13 cellular contexts compared by ENCODE assay signal in genomic region chr17:41910701-41911391, GRCh38. TPM values are rescaled to one million over a fixed set of nuclear protein-coding genes. Genes with fewer than 3 reads are reported as not detected.
DNase-seq lines count a peak whose midpoint lies in the region; ATAC-seq and TF ChIP-seq lines count a peak whose summit lies in the region.
"Had no signal": no experiment of that assay in that cellular context is flagged by ENCODE, and none has a peak within 500 bp of the region (broad histone marks: within the 10 kb centered on the region; RNA-seq: fewer than 3 reads in every experiment).

No MANE protein-coding gene starts in this region.

- H3K9me3 ChIP-seq in SJSA1 (replicated peaks) (no peaks in the 10 kb centered on the region), neural progenitor cell (ENCODE audit: low read depth) (no peaks in the 10 kb centered on the region)

- ATAC-seq in activated T-helper 17 cell treated with anti-CD3 and anti-CD28 coated beads, Interleukin-2, amount 50 U/mL, for 72 hours (replicated peaks), result no peak
- ATAC-seq: right cardiac atrium, T-cell had no signal

- H4K20me1 ChIP-seq in neural progenitor cell (ENCODE audit: low read depth), result peaks cover 73% of the 10 kb centered on the region

- H3K36me3 ChIP-seq in SJSA1, result peaks cover 89% of the 10 kb centered on the region
- H3K36me3 ChIP-seq in neural progenitor cell, result no peaks in the 10 kb centered on the region

- DNase-seq in GM03348 (ENCODE audit: low spot score) (peak; percentile 94), SJSA1 (ENCODE audit: low read depth in 1 of 2, low spot score in 2 of 2) (peak; percentile 82 to 98), epithelial cell of proximal tubule (ENCODE audit: low read depth) (peak; percentile 72), skeletal muscle cell (ENCODE audit: low read depth) (peak; percentile 94), neural progenitor cell (ENCODE audit: low spot score) (no peak), NCI-H1694 treated with DMSO at 0.1 percent for 48 hours (lab: John Stamatoyannopoulos, UW) (no peak)
- DNase-seq in stimulated activated CD4-positive, alpha-beta T cell treated with anti-CD3 and anti-CD28 coated beads, Interleukin-4, amount 100 ng/mL, for 4 hours, result no peak
- DNase-seq: NCI-H1092, NCI-H774, right cardiac atrium, T-cell had no signal

- no peak overlapping the region for H3K4me3 ChIP-seq in SJSA1
- no peak overlapping the region for H3K4me3 ChIP-seq in epithelial cell of proximal tubule (ENCODE audit: low read depth, low read length)
- H3K4me3 ChIP-seq in skeletal muscle cell (ENCODE audit: low read depth, low read length), result no peak overlapping the region
- no peak overlapping the region for H3K4me3 ChIP-seq in neural progenitor cell

- H3K4me1 Mint-ChIP-seq in neural progenitor cell, result peaks cover 21% of the 10 kb centered on the region
- H3K4me1 Mint-ChIP-seq in activated T-helper 17 cell treated with anti-CD3 and anti-CD28 coated beads, Interleukin-2, amount 50 U/mL, for 72 hours, result peaks cover 14% of the 10 kb centered on the region

- peaks cover 6% of the 10 kb centered on the region for H3K27me3 Mint-ChIP-seq in neural progenitor cell (ENCODE audit: insufficient read depth, low read depth)
- H3K27me3 Mint-ChIP-seq in activated T-helper 17 cell treated with anti-CD3 and anti-CD28 coated beads, Interleukin-2, amount 50 U/mL, for 72 hours, result no peaks in the 10 kb centered on the region
- H3K27me3 Mint-ChIP-seq: memory B cell, T-cell had no signal

- no peaks in the 10 kb centered on the region for H3K27me3 ChIP-seq in SJSA1 (replicated peaks)
- no peaks in the 10 kb centered on the region for H3K27me3 ChIP-seq in neural progenitor cell

- peaks cover 63% of the 10 kb centered on the region for H3K79me2 ChIP-seq in neural progenitor cell (ENCODE audit: low read depth)

- peaks cover 55% of the 10 kb centered on the region for H3K36me3 Mint-ChIP-seq in neural progenitor cell
- peaks cover 85% of the 10 kb centered on the region for H3K36me3 Mint-ChIP-seq in activated T-helper 17 cell treated with anti-CD3 and anti-CD28 coated beads, Interleukin-2, amount 50 U/mL, for 72 hours (ENCODE audit: low read depth)

- H3K4me2 ChIP-seq in neural progenitor cell, result no peak overlapping the region

- no peaks in the 10 kb centered on the region for H3F3A ChIP-seq in neural progenitor cell (ENCODE audit: low read depth)

- H3K9ac ChIP-seq in neural progenitor cell, result no peak overlapping the region

- peaks cover 36% of the 10 kb centered on the region for H3K4me1 ChIP-seq in SJSA1 (replicated peaks)
- H3K4me1 ChIP-seq in neural progenitor cell, result peaks cover 21% of the 10 kb centered on the region

- no peak for TF ChIP-seq CTCF in epithelial cell of proximal tubule (conservative IDR thresholded peaks at IDR 0.05; ENCODE audit: low read depth, low read length)
- TF ChIP-seq CTCF in neural progenitor cell (IDR thresholded peaks at IDR 0.05), result no peak

- H3K27ac Mint-ChIP-seq in neural progenitor cell, result no peak overlapping the region
- H3K27ac Mint-ChIP-seq in activated T-helper 17 cell treated with anti-CD3 and anti-CD28 coated beads, Interleukin-2, amount 50 U/mL, for 72 hours, result no peak overlapping the region
- H3K27ac Mint-ChIP-seq: memory B cell, T-cell had no signal

- H3K4me3 Mint-ChIP-seq in neural progenitor cell, result no peak overlapping the region
- H3K4me3 Mint-ChIP-seq in activated T-helper 17 cell treated with anti-CD3 and anti-CD28 coated beads, Interleukin-2, amount 50 U/mL, for 72 hours, result no peak overlapping the region
- H3K4me3 Mint-ChIP-seq: memory B cell, T-cell had no signal

- H2AFZ ChIP-seq in neural progenitor cell (replicated peaks), result no peak overlapping the region

- H3K9me3 Mint-ChIP-seq in neural progenitor cell, result no peaks in the 10 kb centered on the region
- H3K9me3 Mint-ChIP-seq in activated T-helper 17 cell treated with anti-CD3 and anti-CD28 coated beads, Interleukin-2, amount 50 U/mL, for 72 hours, result no peaks in the 10 kb centered on the region
- H3K9me3 Mint-ChIP-seq: memory B cell, T-cell had no signal

- H3K27ac ChIP-seq in SJSA1 (peak overlapping the region; percentile 51), neural progenitor cell (no peak overlapping the region)

RNA-seq across cellular contexts. Expression of gene ACLY, which starts 7.9 kb away (rescaled TPM):
- 77.0 and 122 TPM in 2 replicates for total RNA-seq in SJSA1 (2014; rRNA removed; shearing (Covaris generic))
- total RNA-seq in epithelial cell of proximal tubule (193 and 311 TPM in 2 replicates), neural progenitor cell (ENCODE audit: low replicate concordance) (221 and 273 TPM in 2 replicates)
- 100 to 1,000 TPM in 1 of 2 donors, 10 to 100 TPM in 1; 95.4 to 222 TPM for total RNA-seq in activated T-helper 17 cell treated with anti-CD3 and anti-CD28 coated beads, Interleukin-2, amount 50 U/mL, for 72 hours

RNA-seq across cellular contexts. Expression of gene ODAD4, which starts 19.6 kb away (rescaled TPM):
- total RNA-seq in SJSA1 (2014; rRNA removed; shearing (Covaris generic)), result not detected in 2 replicates
- 0.23 and 0.29 TPM in 2 replicates for total RNA-seq in epithelial cell of proximal tubule
- total RNA-seq in neural progenitor cell (ENCODE audit: low replicate concordance), result 4.1 and 4.6 TPM in 2 replicates
- under 1 TPM; 0.63 to 0.93 TPM for total RNA-seq in activated T-helper 17 cell treated with anti-CD3 and anti-CD28 coated beads, Interleukin-2, amount 50 U/mL, for 72 hours

RNA-seq across cellular contexts. Expression of gene KLHL11, which starts 45.6 kb away (rescaled TPM):
- 27.4 and 31.2 TPM in 2 replicates for total RNA-seq in SJSA1 (2014; rRNA removed; shearing (Covaris generic))
- 12.3 and 13.8 TPM in 2 replicates for total RNA-seq in epithelial cell of proximal tubule
- total RNA-seq in neural progenitor cell (ENCODE audit: low replicate concordance), result 28.5 and 33.3 TPM in 2 replicates
- 10 to 100 TPM; 15.1 to 16.2 TPM for total RNA-seq in activated T-helper 17 cell treated with anti-CD3 and anti-CD28 coated beads, Interleukin-2, amount 50 U/mL, for 72 hours

RNA-seq across cellular contexts. Expression of gene CNP, which starts 55.7 kb away (rescaled TPM):
- 45.7 and 47.1 TPM in 2 replicates for total RNA-seq in SJSA1 (2014; rRNA removed; shearing (Covaris generic))
- 69.8 and 75.9 TPM in 2 replicates for total RNA-seq in epithelial cell of proximal tubule
- total RNA-seq in neural progenitor cell (ENCODE audit: low replicate concordance), result 38.6 and 70.3 TPM in 2 replicates
- 10 to 100 TPM; 51.4 to 82.9 TPM for total RNA-seq in activated T-helper 17 cell treated with anti-CD3 and anti-CD28 coated beads, Interleukin-2, amount 50 U/mL, for 72 hours

Comparison
In these comparisons a context has a peak if more than half of its experiments do, and no peak if none do; other contexts are left out.
1. DNase-seq: peak in GM03348 (single experiment), SJSA1 (2 of 2), epithelial cell of proximal tubule (single experiment) and skeletal muscle cell (single experiment); none in neural progenitor cell (single experiment), NCI-H1694 treated with DMSO at 0.1 percent for 48 hours (single experiment) and stimulated activated CD4-positive, alpha-beta T cell treated with anti-CD3 and anti-CD28 coated beads, Interleukin-4, amount 100 ng/mL, for 4 hours (0 of 2).